In genomic region chr3:172125053-172125452, GRCh38 we compare ENCODE assay signal across 13 cellular contexts.
DNase-seq lines count a peak whose midpoint lies in the region; ATAC-seq and TF ChIP-seq lines count a peak whose summit lies in the region.
"Had no signal": no experiment of that assay in that cellular context is flagged by ENCODE, and none has a peak within 500 bp of the region (broad histone marks: within the 10 kb centered on the region; RNA-seq: fewer than 3 reads in every experiment).

No MANE protein-coding gene starts in this region.

- no TSS peak for BruUV-seq in A673 (replicated peaks; lab: Mats Ljungman, UMichigan)

- H3K36me3 ChIP-seq in A673 (ENCODE audit: insufficient read depth, low read length, poor library complexity, severe bottlenecking), result no peaks in the 10 kb centered on the region
- no peaks in the 10 kb centered on the region for H3K36me3 ChIP-seq in esophagus squamous epithelium
- peaks cover 49% of the 10 kb centered on the region for H3K36me3 ChIP-seq in osteoblast (ENCODE audit: insufficient read depth, low read length)

- H3K27me3 ChIP-seq in A673 (replicated peaks; ENCODE audit: insufficient read depth, low read depth, low read length, poor library complexity) (no peaks in the 10 kb centered on the region), esophagus squamous epithelium (no peaks in the 10 kb centered on the region), osteoblast (ENCODE audit: insufficient read depth, low read length) (no peaks in the 10 kb centered on the region)
- H3K27me3 ChIP-seq: foreskin keratinocyte had no signal

- CTCF ChIA-PET in A673 (lab: Charles Lee), result interaction anchor here (0.8 kb wide), 1 partner anchor 207 kb away, joined by 3 read pairs; no protein-coding TSS in a partner anchor

- TF ChIP-seq CTCF in A673 (conservative IDR thresholded peaks at IDR 0.05; ENCODE audit: low read depth, low read length) (peak; percentile 42; the same call in 1 of the 2 replicates), NB4 (IDR thresholded peaks at IDR 0.05; ENCODE audit: low read depth, low read length) (peak; percentile 16), esophagus squamous epithelium (IDR thresholded peaks at IDR 0.05) (no peak), osteoblast (IDR thresholded peaks at IDR 0.05; ENCODE audit: extremely low read depth, low read depth, low read length) (peak; percentile 30)

- H3K27ac ChIP-seq in A673 (ENCODE audit: low read depth, low read length, poor library complexity, severe bottlenecking), result no peak overlapping the region
- peak overlapping the region in 3 of 4 donors; percentile 54 to 76 (median 72) for H3K27ac ChIP-seq in esophagus squamous epithelium
- peak overlapping the region; percentile 52 for H3K27ac ChIP-seq in osteoblast (ENCODE audit: low read depth, low read length)
- H3K27ac ChIP-seq: foreskin keratinocyte had no signal

- intact Hi-C loops in A673 (cut with micrococcal nuclease; ENCODE audit: unreplicated experiment), result no loop called here
- intact Hi-C loops in esophagus squamous epithelium (cut with DNase I), result no loop called here

- H3K9me3 ChIP-seq in A673 (ENCODE audit: low read depth, low read length, poor library complexity, severe bottlenecking) (no peaks in the 10 kb centered on the region), esophagus squamous epithelium (no peaks in the 10 kb centered on the region), osteoblast (ENCODE audit: low read depth, low read length) (no peaks in the 10 kb centered on the region)

- no peak overlapping the region for H2AFZ ChIP-seq in osteoblast (ENCODE audit: low read length)

- no peak for DNase-seq in A673 (ENCODE audit: low spot score)
- no peak for DNase-seq in NB4 (ENCODE audit: low read depth)
- no peak for DNase-seq in esophagus squamous epithelium (lab: John Stamatoyannopoulos, UW)
- DNase-seq in osteoblast (ENCODE audit: insufficient read length, low spot score, missing footprints), result no peak
- DNase-seq in stimulated activated CD4-positive, alpha-beta T cell treated with anti-CD3 and anti-CD28 coated beads, Interleukin-15, amount 100 ng/mL, for 24 hours, result no peak
- no peak for DNase-seq in stimulated activated naive CD8-positive, alpha-beta T cell treated with anti-CD3 and anti-CD28 coated beads, Interleukin-15, Interleukin-2, amounts not matched to agents 100 U/mL and 50 U/mL, for 24 hours
- DNase-seq: activated B cell treated with CpG ODN at 0.5 μM for 24 hours, foreskin keratinocyte, GOT3, Kasumi-1 had no signal

- ATAC-seq in GM19467 (IDR thresholded peaks at IDR 0.05; ENCODE audit: unreplicated experiment) (no peak), GM21381 (IDR thresholded peaks at IDR 0.05; ENCODE audit: unreplicated experiment) (no peak)
- no peak for ATAC-seq in stimulated activated naive CD8-positive, alpha-beta T cell treated with anti-CD3 and anti-CD28 coated beads, Interleukin-15, Interleukin-2, amounts not matched to agents 100 U/mL and 50 U/mL, for 24 hours
- ATAC-seq: foreskin keratinocyte had no signal

- TF ChIP-seq POLR2A in NB4 (IDR thresholded peaks at IDR 0.05; ENCODE audit: extremely low read depth, insufficient read length) (no peak), esophagus squamous epithelium (IDR thresholded peaks at IDR 0.05) (no peak)

- 87 to 94% methylated on average over 5 to 6 of the region's 6 CpGs for WGBS in esophagus squamous epithelium, 2 donors

- peaks cover 92% of the 10 kb centered on the region for H3K79me2 ChIP-seq in osteoblast (ENCODE audit: insufficient read depth, low read length)

- H3K4me1 ChIP-seq in A673 (ENCODE audit: insufficient read depth, low read length, poor library complexity, severe bottlenecking), result peaks cover 28% of the 10 kb centered on the region
- peaks cover 3 to 50% (median 30%) of the 10 kb centered on the region in 3 donors for H3K4me1 ChIP-seq in esophagus squamous epithelium
- peaks cover 52% of the 10 kb centered on the region for H3K4me1 ChIP-seq in osteoblast (ENCODE audit: insufficient read depth, low read length)

- H3K4me3 ChIP-seq in A673 (ENCODE audit: low read depth, low read length, poor library complexity, severe bottlenecking) (no peak overlapping the region), NB4 (ENCODE audit: low read depth, low read length) (no peak overlapping the region), esophagus squamous epithelium (no peak overlapping the region), osteoblast (ENCODE audit: insufficient read depth, low read length) (no peak overlapping the region)
- H3K4me3 ChIP-seq: skin epidermis had no signal

- POLR2A ChIA-PET in A673 (lab: Charles Lee; ENCODE audit: low non-redundant PET), result no interaction called here

- peaks cover 53% of the 10 kb centered on the region for H4K20me1 ChIP-seq in osteoblast (ENCODE audit: insufficient read depth, low read length)

- peak overlapping the region; percentile 24 for H3K4me2 ChIP-seq in osteoblast (ENCODE audit: insufficient read depth, low read length)

Comparison
In these comparisons a context has a peak if more than half of its experiments do, and no peak if none do; other contexts are left out.
1. CTCF ChIP-seq: peak in A673 (single experiment), NB4 (single experiment) and osteoblast (single experiment); none in esophagus squamous epithelium (0 of 6).